In the genomic region with DNA sequence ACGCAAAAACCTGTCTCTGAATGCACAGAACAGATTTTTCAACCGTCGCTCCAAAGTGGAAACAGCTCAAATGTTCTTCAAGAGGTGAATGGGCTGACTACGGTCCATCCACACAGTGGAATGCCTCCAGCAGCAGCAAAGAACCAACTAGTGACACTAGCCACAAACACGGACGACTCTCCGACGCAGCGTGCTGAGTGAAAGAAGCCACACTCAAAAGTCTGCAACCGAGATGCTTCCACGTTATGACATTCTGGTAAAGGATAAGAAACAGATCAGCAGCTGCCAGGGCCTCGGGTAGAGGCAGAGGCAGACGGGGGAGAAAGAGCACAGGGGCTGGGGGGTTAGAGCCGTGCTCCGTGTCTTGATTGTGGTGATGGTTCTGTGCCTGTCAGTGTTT, we compare ENCODE assay signal across 2 cellular contexts.
TF ChIP-seq lines count a peak whose summit lies in the region.

No MANE protein-coding gene starts in this region.

TF ChIP-seq in SK-N-SH, 30 proteins besides CTCF, POLR2A, EP300 and RAD21 (continued from another document):
- TF ChIP-seq, protein P1, sequence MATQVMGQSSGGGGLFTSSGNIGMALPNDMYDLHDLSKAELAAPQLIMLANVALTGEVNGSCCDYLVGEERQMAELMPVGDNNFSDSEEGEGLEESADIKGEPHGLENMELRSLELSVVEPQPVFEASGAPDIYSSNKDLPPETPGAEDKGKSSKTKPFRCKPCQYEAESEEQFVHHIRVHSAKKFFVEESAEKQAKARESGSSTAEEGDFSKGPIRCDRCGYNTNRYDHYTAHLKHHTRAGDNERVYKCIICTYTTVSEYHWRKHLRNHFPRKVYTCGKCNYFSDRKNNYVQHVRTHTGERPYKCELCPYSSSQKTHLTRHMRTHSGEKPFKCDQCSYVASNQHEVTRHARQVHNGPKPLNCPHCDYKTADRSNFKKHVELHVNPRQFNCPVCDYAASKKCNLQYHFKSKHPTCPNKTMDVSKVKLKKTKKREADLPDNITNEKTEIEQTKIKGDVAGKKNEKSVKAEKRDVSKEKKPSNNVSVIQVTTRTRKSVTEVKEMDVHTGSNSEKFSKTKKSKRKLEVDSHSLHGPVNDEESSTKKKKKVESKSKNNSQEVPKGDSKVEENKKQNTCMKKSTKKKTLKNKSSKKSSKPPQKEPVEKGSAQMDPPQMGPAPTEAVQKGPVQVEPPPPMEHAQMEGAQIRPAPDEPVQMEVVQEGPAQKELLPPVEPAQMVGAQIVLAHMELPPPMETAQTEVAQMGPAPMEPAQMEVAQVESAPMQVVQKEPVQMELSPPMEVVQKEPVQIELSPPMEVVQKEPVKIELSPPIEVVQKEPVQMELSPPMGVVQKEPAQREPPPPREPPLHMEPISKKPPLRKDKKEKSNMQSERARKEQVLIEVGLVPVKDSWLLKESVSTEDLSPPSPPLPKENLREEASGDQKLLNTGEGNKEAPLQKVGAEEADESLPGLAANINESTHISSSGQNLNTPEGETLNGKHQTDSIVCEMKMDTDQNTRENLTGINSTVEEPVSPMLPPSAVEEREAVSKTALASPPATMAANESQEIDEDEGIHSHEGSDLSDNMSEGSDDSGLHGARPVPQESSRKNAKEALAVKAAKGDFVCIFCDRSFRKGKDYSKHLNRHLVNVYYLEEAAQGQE (IDR thresholded peaks at IDR 0.05; ENCODE audit: low read depth, low read length), result no peak
- TF ChIP-seq EZH2phosphoT487 (IDR thresholded peaks at IDR 0.05; ENCODE audit: borderline replicate concordance, low read depth) (no peak), FOXM1 (IDR thresholded peaks at IDR 0.05; ENCODE audit: low read depth) (no peak), GATA2 (CRISPR knock-in tag; IDR thresholded peaks at IDR 0.05) (no peak), RXRA (IDR thresholded peaks at IDR 0.05; ENCODE audit: borderline replicate concordance, low read depth) (no peak), TCF12 (IDR thresholded peaks at IDR 0.05) (no peak), FOSL2 (IDR thresholded peaks at IDR 0.05; ENCODE audit: borderline replicate concordance, low read depth) (no peak), POLR2AphosphoS5 (IDR thresholded peaks at IDR 0.05; ENCODE audit: low read depth, low read length) (no peak), RFX5 (IDR thresholded peaks at IDR 0.05; ENCODE audit: low read length) (no peak), RCOR1 (IDR thresholded peaks at IDR 0.05; ENCODE audit: low read length) (no peak), FOXJ3 (CRISPR knock-in tag; IDR thresholded peaks at IDR 0.05) (no peak), YY1 (IDR thresholded peaks at IDR 0.05; ENCODE audit: low read depth) (no peak)
- TF ChIP-seq, protein P2, sequence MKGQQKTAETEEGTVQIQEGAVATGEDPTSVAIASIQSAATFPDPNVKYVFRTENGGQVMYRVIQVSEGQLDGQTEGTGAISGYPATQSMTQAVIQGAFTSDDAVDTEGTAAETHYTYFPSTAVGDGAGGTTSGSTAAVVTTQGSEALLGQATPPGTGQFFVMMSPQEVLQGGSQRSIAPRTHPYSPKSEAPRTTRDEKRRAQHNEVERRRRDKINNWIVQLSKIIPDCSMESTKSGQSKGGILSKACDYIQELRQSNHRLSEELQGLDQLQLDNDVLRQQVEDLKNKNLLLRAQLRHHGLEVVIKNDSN (IDR thresholded peaks at IDR 0.05; ENCODE audit: borderline replicate concordance, low read depth), result no peak
- TF ChIP-seq, protein P3, sequence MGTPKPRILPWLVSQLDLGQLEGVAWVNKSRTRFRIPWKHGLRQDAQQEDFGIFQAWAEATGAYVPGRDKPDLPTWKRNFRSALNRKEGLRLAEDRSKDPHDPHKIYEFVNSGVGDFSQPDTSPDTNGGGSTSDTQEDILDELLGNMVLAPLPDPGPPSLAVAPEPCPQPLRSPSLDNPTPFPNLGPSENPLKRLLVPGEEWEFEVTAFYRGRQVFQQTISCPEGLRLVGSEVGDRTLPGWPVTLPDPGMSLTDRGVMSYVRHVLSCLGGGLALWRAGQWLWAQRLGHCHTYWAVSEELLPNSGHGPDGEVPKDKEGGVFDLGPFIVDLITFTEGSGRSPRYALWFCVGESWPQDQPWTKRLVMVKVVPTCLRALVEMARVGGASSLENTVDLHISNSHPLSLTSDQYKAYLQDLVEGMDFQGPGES (IDR thresholded peaks at IDR 0.05; ENCODE audit: low read depth, low read length), result no peak
- TF ChIP-seq, protein P4, sequence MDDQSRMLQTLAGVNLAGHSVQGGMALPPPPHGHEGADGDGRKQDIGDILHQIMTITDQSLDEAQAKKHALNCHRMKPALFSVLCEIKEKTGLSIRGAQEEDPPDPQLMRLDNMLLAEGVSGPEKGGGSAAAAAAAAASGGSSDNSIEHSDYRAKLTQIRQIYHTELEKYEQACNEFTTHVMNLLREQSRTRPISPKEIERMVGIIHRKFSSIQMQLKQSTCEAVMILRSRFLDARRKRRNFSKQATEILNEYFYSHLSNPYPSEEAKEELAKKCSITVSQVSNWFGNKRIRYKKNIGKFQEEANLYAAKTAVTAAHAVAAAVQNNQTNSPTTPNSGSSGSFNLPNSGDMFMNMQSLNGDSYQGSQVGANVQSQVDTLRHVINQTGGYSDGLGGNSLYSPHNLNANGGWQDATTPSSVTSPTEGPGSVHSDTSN (IDR thresholded peaks at IDR 0.05), result no peak
- TF ChIP-seq, protein P5, sequence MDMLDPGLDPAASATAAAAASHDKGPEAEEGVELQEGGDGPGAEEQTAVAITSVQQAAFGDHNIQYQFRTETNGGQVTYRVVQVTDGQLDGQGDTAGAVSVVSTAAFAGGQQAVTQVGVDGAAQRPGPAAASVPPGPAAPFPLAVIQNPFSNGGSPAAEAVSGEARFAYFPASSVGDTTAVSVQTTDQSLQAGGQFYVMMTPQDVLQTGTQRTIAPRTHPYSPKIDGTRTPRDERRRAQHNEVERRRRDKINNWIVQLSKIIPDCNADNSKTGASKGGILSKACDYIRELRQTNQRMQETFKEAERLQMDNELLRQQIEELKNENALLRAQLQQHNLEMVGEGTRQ (IDR thresholded peaks at IDR 0.05; ENCODE audit: borderline replicate concordance, low read depth, low read length), result no peak
- TF ChIP-seq, protein P6, sequence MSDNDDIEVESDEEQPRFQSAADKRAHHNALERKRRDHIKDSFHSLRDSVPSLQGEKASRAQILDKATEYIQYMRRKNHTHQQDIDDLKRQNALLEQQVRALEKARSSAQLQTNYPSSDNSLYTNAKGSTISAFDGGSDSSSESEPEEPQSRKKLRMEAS (IDR thresholded peaks at IDR 0.05; ENCODE audit: low read depth), result no peak

TF ChIP-seq in SK-N-SH treated with all-trans-retinoic acid at 6 μM for 48 hours, 23 proteins besides CTCF, POLR2A, EP300 and RAD21 (continued from another document):
- no peak for TF ChIP-seq ZC3H10 (CRISPR knock-in tag; IDR thresholded peaks at IDR 0.05)
- TF ChIP-seq TOX (CRISPR knock-in tag; IDR thresholded peaks at IDR 0.05; ENCODE audit: borderline replicate concordance), result no peak
- no peak for TF ChIP-seq ZFP3 (CRISPR knock-in tag; IDR thresholded peaks at IDR 0.05)
- no peak for TF ChIP-seq OSR1 (CRISPR knock-in tag; IDR thresholded peaks at IDR 0.05)
- no peak for TF ChIP-seq ESRRG (CRISPR knock-in tag; IDR thresholded peaks at IDR 0.05)
- TF ChIP-seq RARB (CRISPR knock-in tag; IDR thresholded peaks at IDR 0.05), result no peak
- TF ChIP-seq ZNF8 (CRISPR knock-in tag; IDR thresholded peaks at IDR 0.05), result no peak
- no peak for TF ChIP-seq ZFP30 (CRISPR knock-in tag; IDR thresholded peaks at IDR 0.05)
- TF ChIP-seq, protein P7, sequence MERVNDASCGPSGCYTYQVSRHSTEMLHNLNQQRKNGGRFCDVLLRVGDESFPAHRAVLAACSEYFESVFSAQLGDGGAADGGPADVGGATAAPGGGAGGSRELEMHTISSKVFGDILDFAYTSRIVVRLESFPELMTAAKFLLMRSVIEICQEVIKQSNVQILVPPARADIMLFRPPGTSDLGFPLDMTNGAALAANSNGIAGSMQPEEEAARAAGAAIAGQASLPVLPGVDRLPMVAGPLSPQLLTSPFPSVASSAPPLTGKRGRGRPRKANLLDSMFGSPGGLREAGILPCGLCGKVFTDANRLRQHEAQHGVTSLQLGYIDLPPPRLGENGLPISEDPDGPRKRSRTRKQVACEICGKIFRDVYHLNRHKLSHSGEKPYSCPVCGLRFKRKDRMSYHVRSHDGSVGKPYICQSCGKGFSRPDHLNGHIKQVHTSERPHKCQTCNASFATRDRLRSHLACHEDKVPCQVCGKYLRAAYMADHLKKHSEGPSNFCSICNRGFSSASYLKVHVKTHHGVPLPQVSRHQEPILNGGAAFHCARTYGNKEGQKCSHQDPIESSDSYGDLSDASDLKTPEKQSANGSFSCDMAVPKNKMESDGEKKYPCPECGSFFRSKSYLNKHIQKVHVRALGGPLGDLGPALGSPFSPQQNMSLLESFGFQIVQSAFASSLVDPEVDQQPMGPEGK (CRISPR knock-in tag; IDR thresholded peaks at IDR 0.05; ENCODE audit: borderline replicate concordance), result no peak
- TF ChIP-seq, protein P8, sequence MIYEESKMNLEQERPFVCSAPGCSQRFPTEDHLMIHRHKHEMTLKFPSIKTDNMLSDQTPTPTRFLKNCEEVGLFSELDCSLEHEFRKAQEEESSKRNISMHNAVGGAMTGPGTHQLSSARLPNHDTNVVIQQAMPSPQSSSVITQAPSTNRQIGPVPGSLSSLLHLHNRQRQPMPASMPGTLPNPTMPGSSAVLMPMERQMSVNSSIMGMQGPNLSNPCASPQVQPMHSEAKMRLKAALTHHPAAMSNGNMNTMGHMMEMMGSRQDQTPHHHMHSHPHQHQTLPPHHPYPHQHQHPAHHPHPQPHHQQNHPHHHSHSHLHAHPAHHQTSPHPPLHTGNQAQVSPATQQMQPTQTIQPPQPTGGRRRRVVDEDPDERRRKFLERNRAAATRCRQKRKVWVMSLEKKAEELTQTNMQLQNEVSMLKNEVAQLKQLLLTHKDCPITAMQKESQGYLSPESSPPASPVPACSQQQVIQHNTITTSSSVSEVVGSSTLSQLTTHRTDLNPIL (CRISPR knock-in tag; IDR thresholded peaks at IDR 0.05; ENCODE audit: low read depth), result no peak
TF ChIP-seq in SK-N-SH treated with all-trans-retinoic acid at 6 μM for 48 hours: peak in this region for 0.
